Comparison of ENCODE assay signal across 10 cellular contexts in the genomic region with DNA sequence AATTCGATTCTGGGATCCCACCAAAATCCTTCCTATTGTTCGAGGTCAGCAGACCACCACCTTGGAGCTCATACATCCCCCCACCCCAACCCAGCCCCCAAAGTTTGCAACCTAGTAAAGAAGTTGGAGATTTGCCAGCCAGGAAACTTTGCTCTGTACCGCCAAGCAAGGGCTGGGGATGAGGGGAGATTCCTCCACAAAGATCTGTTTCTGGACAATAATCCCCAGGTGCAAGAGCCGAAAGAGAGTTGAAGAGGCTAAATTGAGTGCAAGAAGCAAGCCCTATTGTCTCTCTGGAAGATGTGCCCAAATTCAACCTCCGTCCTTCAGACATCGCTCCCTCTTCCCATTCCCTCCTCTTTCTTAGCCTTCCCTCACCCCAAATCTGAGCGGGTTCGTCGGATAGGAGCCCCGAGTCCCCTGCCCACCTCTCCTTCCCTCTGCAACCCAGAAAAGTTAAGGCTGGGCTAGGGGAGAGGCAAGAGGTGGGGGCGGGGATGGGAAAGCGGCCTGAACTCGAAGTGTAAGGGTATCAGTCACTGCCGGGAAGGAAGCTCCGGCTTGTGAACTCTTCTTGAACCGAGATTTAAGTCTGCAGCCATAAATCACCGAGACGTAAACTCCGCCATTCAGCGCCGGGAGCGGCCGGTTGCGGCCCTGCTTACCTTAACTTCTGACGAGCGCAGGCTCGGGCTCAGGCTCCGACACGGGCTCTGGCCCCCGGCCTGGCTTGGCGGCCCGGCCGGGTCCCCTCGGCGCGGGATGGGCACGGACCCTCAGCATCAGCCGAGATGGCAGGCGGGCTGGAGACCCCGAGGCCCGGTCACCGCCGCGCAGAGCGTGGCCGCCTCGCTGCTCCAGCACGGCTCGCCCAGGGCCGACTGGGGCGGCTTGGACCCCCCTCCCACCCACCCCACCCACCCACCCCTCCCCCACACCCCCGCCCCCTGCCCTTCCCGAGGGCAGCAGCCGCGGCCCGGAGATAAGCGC. TPM values are rescaled to one million over a fixed set of nuclear protein-coding genes. Genes with fewer than 3 reads are reported as not detected.
DNase-seq lines count a peak whose midpoint lies in the region; ATAC-seq and TF ChIP-seq lines count a peak whose summit lies in the region.
"Had no signal": no experiment of that assay in that cellular context is flagged by ENCODE, and none has a peak within 500 bp of the region (broad histone marks: within the 10 kb centered on the region; RNA-seq: fewer than 3 reads in every experiment).

No MANE protein-coding gene starts in this region.

- H3K9me2 ChIP-seq in PC-3 (replicated peaks; ENCODE audit: low read length), result no peaks in the 10 kb centered on the region

- H3K9ac ChIP-seq in PC-3 (ENCODE audit: low read length), result peak overlapping the region; percentile 93

- H3K4me3 ChIP-seq in PC-3 (ENCODE audit: low read length) (peak overlapping the region; percentile 99), fibroblast of the aortic adventitia (ENCODE audit: low read depth, low read length) (peak overlapping the region; percentile 78)

- no peaks in the 10 kb centered on the region for H3K27me3 ChIP-seq in PC-3 (ENCODE audit: low read length)

- H3K9me3 ChIP-seq in PC-3 (ENCODE audit: low read length), result no peaks in the 10 kb centered on the region

- H3K27ac ChIP-seq in PC-3 (ENCODE audit: low read length), result peak overlapping the region; percentile 99

- CTCF ChIA-PET in PC-3 (lab: Charles Lee), result no interaction called here
- CTCF ChIA-PET in activated naive CD4-positive, alpha-beta T cell treated with anti-CD3 and anti-CD28 coated beads, Interleukin-2, amount 10 ng/mL, durations not matched to agents 7 days and 5 days (lab: Charles Lee), result no interaction called here

- no peaks in the 10 kb centered on the region for H3K9me3 Mint-ChIP-seq in activated naive CD4-positive, alpha-beta T cell treated with anti-CD3 and anti-CD28 coated beads, Interleukin-2, amount 10 ng/mL, durations not matched to agents 7 days and 5 days

- H3K79me2 ChIP-seq in PC-3 (ENCODE audit: low read length), result peaks cover 79% of the 10 kb centered on the region

- no peaks in the 10 kb centered on the region for H3K36me3 ChIP-seq in PC-3 (ENCODE audit: low read depth, low read length)

- H3F3A ChIP-seq in PC-3 (ENCODE audit: low read length, unreplicated experiment), result peaks cover 3% of the 10 kb centered on the region

- no TSS peak for BruUV-seq in PC-3 (replicated peaks; lab: Mats Ljungman, UMichigan)

- DNase-seq in COLO829 (ENCODE audit: low spot score) (peak; percentile 90), PC-3 (peak; percentile 84), fibroblast of the aortic adventitia (ENCODE audit: low read depth) (peak; percentile 90), omental fat pad (ENCODE audit: low spot score) (no peak), globus pallidus (ENCODE audit: low spot score) (no peak)
- no peak for DNase-seq in activated naive CD4-positive, alpha-beta T cell treated with anti-CD3 and anti-CD28 coated beads, Interleukin-2, amount 10 ng/mL, durations not matched to agents 7 days and 5 days
- DNase-seq in activated CD4-positive, CD25-positive, alpha-beta regulatory T cell treated with anti-CD3 and anti-CD28 coated beads, Interleukin-2, amount 50 U/mL, for 72 hours, result no peak
- DNase-seq: DMS153; stimulated activated CD4-positive, alpha-beta T cell treated with anti-CD3 and anti-CD28 coated beads, Interleukin-4, amount 100 ng/mL, for 4 hours had no signal

- no peak overlapping the region for H3K4me3 Mint-ChIP-seq in activated naive CD4-positive, alpha-beta T cell treated with anti-CD3 and anti-CD28 coated beads, Interleukin-2, amount 10 ng/mL, durations not matched to agents 7 days and 5 days

- H3K27ac Mint-ChIP-seq in activated naive CD4-positive, alpha-beta T cell treated with anti-CD3 and anti-CD28 coated beads, Interleukin-2, amount 10 ng/mL, durations not matched to agents 7 days and 5 days, result no peak overlapping the region

- H2AFZ ChIP-seq in PC-3 (ENCODE audit: low read length), result peak overlapping the region; percentile 48; the same call in 1 of the 2 replicates

- no peaks in the 10 kb centered on the region for H4K20me1 ChIP-seq in PC-3 (ENCODE audit: low read length)

- no peaks in the 10 kb centered on the region for H3K36me3 Mint-ChIP-seq in activated naive CD4-positive, alpha-beta T cell treated with anti-CD3 and anti-CD28 coated beads, Interleukin-2, amount 10 ng/mL, durations not matched to agents 7 days and 5 days

- peak; percentile 31 for ATAC-seq in PC-3
- ATAC-seq in omental fat pad (ENCODE audit: low FRiP score), result peak; percentile 43
- no peak for ATAC-seq in HG03045 (IDR thresholded peaks at IDR 0.05; ENCODE audit: unreplicated experiment)

- H3K4me1 ChIP-seq in PC-3 (ENCODE audit: insufficient read depth, low read length), result peaks cover 59% of the 10 kb centered on the region

- POLR2A ChIA-PET in PC-3 (lab: Charles Lee; ENCODE audit: unreplicated experiment), result interaction anchor here (1.0 kb wide), 1 partner anchor 35 kb away, joined by 4 read pairs; no protein-coding TSS in a partner anchor

- peak overlapping the region; percentile 96 for H3K4me2 ChIP-seq in PC-3 (ENCODE audit: low read length)

- intact Hi-C loops in PC-3 (cut with micrococcal nuclease), result loop anchor here (1.0 kb wide), 3 partner anchors 21 to 249 kb away; a partner anchor contains a TSS

- H3K4me1 Mint-ChIP-seq in activated naive CD4-positive, alpha-beta T cell treated with anti-CD3 and anti-CD28 coated beads, Interleukin-2, amount 10 ng/mL, durations not matched to agents 7 days and 5 days, result no peaks in the 10 kb centered on the region

- TF ChIP-seq CTCF in PC-3 (conservative IDR thresholded peaks at IDR 0.05; ENCODE audit: low read depth, low read length), result no peak
- no peak for TF ChIP-seq CTCF in fibroblast of the aortic adventitia (IDR thresholded peaks at IDR 0.05; ENCODE audit: insufficient read depth, low read length)
- TF ChIP-seq CTCF in omental fat pad (IDR thresholded peaks at IDR 0.05), result no peak

- H3K27me3 Mint-ChIP-seq in activated naive CD4-positive, alpha-beta T cell treated with anti-CD3 and anti-CD28 coated beads, Interleukin-2, amount 10 ng/mL, durations not matched to agents 7 days and 5 days, result peaks cover 14% of the 10 kb centered on the region

RNA-seq across cellular contexts. Expression of a gene that starts 10.8 kb away (rescaled TPM):
- total RNA-seq in PC-3 (2014; rRNA removed) (0.07 and 1.8 TPM in 2 replicates), fibroblast of the aortic adventitia (ENCODE audit: low replicate concordance) (0.16 and 3.6 TPM in 2 replicates), omental fat pad (1 to 10 TPM; 1.1 to 3.5 (median 1.5) TPM)

RNA-seq across cellular contexts. Expression of a gene that starts 17.3 kb away (rescaled TPM):
- total RNA-seq in PC-3 (2014; rRNA removed) (2.3 and 5.1 TPM in 2 replicates), fibroblast of the aortic adventitia (ENCODE audit: low replicate concordance) (0.57 and 0.99 TPM in 2 replicates), omental fat pad (1 to 10 TPM; 1.6 to 5.7 (median 3.1) TPM)

RNA-seq across cellular contexts. Expression of a gene that starts 17.5 kb away (rescaled TPM):
- total RNA-seq in PC-3 (2014; rRNA removed) (1.4 and 2.0 TPM in 2 replicates), fibroblast of the aortic adventitia (ENCODE audit: low replicate concordance) (0.72 TPM in 1 of 2 replicates, not detected in the other), omental fat pad (under 1 TPM; 0.56 to 0.84 (median 0.77) TPM)

RNA-seq across cellular contexts. Expression of a gene that starts 30.2 kb away (rescaled TPM):
- total RNA-seq in PC-3 (2014; rRNA removed) (7.0 and 7.5 TPM in 2 replicates), fibroblast of the aortic adventitia (ENCODE audit: low replicate concordance) (0.72 and 2.4 TPM in 2 replicates), omental fat pad (10 to 100 TPM; 10.4 to 39.4 (median 26.5) TPM)

RNA-seq across cellular contexts. Expression of a gene that starts 34.3 kb away (rescaled TPM):
- 6.9 and 8.3 TPM in 2 replicates for total RNA-seq in PC-3 (2014; rRNA removed)
- total RNA-seq in fibroblast of the aortic adventitia (ENCODE audit: low replicate concordance), result not detected in 2 replicates
- total RNA-seq in omental fat pad, result 10 to 100 TPM in 1 of 4 donors, 1 to 10 TPM in 3; 1.1 to 13.1 (median 6.4) TPM

Comparison
In these comparisons a context has a peak if more than half of its experiments do, and no peak if none do; other contexts are left out.
1. DNase-seq: peak in COLO829 (single experiment), PC-3 (single experiment) and fibroblast of the aortic adventitia (single experiment); none in omental fat pad (single experiment), activated naive CD4-positive, alpha-beta T cell treated with anti-CD3 and anti-CD28 coated beads, Interleukin-2, amount 10 ng/mL, durations not matched to agents 7 days and 5 days (single experiment), globus pallidus (single experiment) and activated CD4-positive, CD25-positive, alpha-beta regulatory T cell treated with anti-CD3 and anti-CD28 coated beads, Interleukin-2, amount 50 U/mL, for 72 hours (single experiment).